In the genomic region with DNA sequence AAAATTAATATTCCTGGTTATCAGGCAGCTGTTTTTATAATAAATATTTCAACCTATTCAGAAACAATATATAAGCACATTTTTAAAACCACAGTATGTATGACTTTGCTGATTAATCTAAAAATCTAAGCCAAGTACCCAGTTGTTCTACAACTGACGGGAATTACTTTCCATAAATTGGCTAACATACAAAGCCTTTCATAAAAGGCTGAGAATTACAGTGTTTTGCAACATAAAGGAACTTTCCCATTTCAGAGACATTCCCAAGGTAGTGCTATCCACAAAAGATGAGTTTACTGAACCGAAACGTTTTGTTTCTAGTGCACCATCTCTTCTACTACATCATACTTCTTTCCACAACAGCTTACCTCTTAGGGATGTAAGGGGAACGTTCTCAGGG, we compare ENCODE assay signal across 19 cellular contexts.
"Had no signal": no experiment of that assay in that cellular context is flagged by ENCODE, and none has a peak within 500 bp of the region (broad histone marks: within the 10 kb centered on the region; RNA-seq: fewer than 3 reads in every experiment).

No MANE protein-coding gene starts in this region.

- H3K36me3 ChIP-seq: right lobe of liver had no signal

- H3K4me1 ChIP-seq: parathyroid adenoma had no signal

- H3K27me3 ChIP-seq: brain microvascular endothelial cell, heart right ventricle, neutrophil, right lobe of liver, tibial artery had no signal

- H3K27me3 Mint-ChIP-seq: activated naive CD8-positive, alpha-beta T cell treated with anti-CD3 and anti-CD28 coated beads, Interleukin-2, amount 10 ng/mL, durations not matched to agents 7 days and 5 days; central memory CD8-positive, alpha-beta T cell; natural killer cell treated with Interleukin-12 subunit alpha and Interleukin-12 subunit beta and Interleukin-15 and Interleukin-18, amount 100 ng/mL, for 72 hours had no signal

- H3K27ac Mint-ChIP-seq: activated naive CD8-positive, alpha-beta T cell treated with anti-CD3 and anti-CD28 coated beads, Interleukin-2, amount 10 ng/mL, durations not matched to agents 7 days and 5 days had no signal

- ATAC-seq: activated T-cell treated with anti-CD3 and anti-CD28 coated beads, Interleukin-2, amount 50 U/mL, for 72 hours; heart right ventricle; natural killer cell treated with Interleukin-12 subunit alpha and Interleukin-12 subunit beta and Interleukin-15 and Interleukin-18, amount 100 ng/mL, for 72 hours; right lobe of liver had no signal

- H3K9me3 Mint-ChIP-seq: activated naive CD8-positive, alpha-beta T cell treated with anti-CD3 and anti-CD28 coated beads, Interleukin-2, amount 10 ng/mL, durations not matched to agents 7 days and 5 days; activated T-cell treated with anti-CD3 and anti-CD28 coated beads, Interleukin-2, amount 50 U/mL, for 72 hours; central memory CD8-positive, alpha-beta T cell; natural killer cell treated with Interleukin-12 subunit alpha and Interleukin-12 subunit beta and Interleukin-15 and Interleukin-18, amount 100 ng/mL, for 72 hours had no signal

- H3K27ac ChIP-seq: brain microvascular endothelial cell, coronary artery, heart right ventricle, neutrophil, parathyroid adenoma, right lobe of liver, tibial artery had no signal

- H3K4me3 Mint-ChIP-seq: activated naive CD8-positive, alpha-beta T cell treated with anti-CD3 and anti-CD28 coated beads, Interleukin-2, amount 10 ng/mL, durations not matched to agents 7 days and 5 days; central memory CD8-positive, alpha-beta T cell; natural killer cell treated with Interleukin-12 subunit alpha and Interleukin-12 subunit beta and Interleukin-15 and Interleukin-18, amount 100 ng/mL, for 72 hours had no signal

- H3K4me3 ChIP-seq: coronary artery, heart right ventricle, right lobe of liver, tibial artery had no signal

- DNase-seq: activated CD4-positive, alpha-beta T cell treated with anti-CD3 and anti-CD28 coated beads, Interleukin-2, amount 50 U/mL, for 1 hour; activated CD8-positive, alpha-beta memory T cell treated with anti-CD3 and anti-CD28 coated beads, Interleukin-2, amount 50 U/mL, for 4 hours; activated gamma-delta T cell; activated naive CD8-positive, alpha-beta T cell treated with anti-CD3 and anti-CD28 coated beads, Interleukin-2, amount 10 ng/mL, durations not matched to agents 7 days and 5 days; activated T-cell treated with anti-CD3 and anti-CD28 coated beads, Interleukin-2, amount 50 U/mL, for 72 hours; anterior cingulate cortex; brain microvascular endothelial cell; heart right ventricle; mesendoderm; right lobe of liver; small intestine; stimulated activated CD4-positive, alpha-beta T cell treated with anti-CD3 and anti-CD28 coated beads, Interleukin-4, amount 100 ng/mL, for 1 hour; T1000; tibial artery had no signal

- H3K9me3 ChIP-seq: heart right ventricle, neutrophil, right lobe of liver, tibial artery had no signal
